In genomic region chr6:145815875-145816274, GRCh38 we compare ENCODE assay signal across 8 cellular contexts. TPM values are rescaled to one million over a fixed set of nuclear protein-coding genes. Genes with fewer than 3 reads are reported as not detected.
A peak's percentile ranks its signal among the peaks of the same experiment; 100 is the strongest.
DNase-seq lines count a peak whose midpoint lies in the region; ATAC-seq and TF ChIP-seq lines count a peak whose summit lies in the region.

No MANE protein-coding gene starts in this region.

- peak overlapping the region; percentile 98 to 99 (median 98) for H3K27ac Mint-ChIP-seq in nephron

- TF ChIP-seq CTCF in GM06990 (IDR thresholded peaks at IDR 0.05; ENCODE audit: insufficient read depth, low read length, poor library complexity, severe bottlenecking) (no peak), dorsolateral prefrontal cortex (IDR thresholded peaks at IDR 0.05 in 54 of 56, conservative IDR thresholded peaks at IDR 0.05 in 2 of 56; ENCODE audit: low read depth in 1 of 56, partially characterized antibody in 56 of 56) (no peak), nephron (IDR thresholded peaks at IDR 0.05; ENCODE audit: unreplicated experiment in 3 of 3) (no peak), omental fat pad (IDR thresholded peaks at IDR 0.05) (no peak)

- no peaks in the 10 kb centered on the region for H3K27me3 ChIP-seq in GM06990 (replicated peaks; ENCODE audit: control insufficient read depth, insufficient read depth, low read length)
- H3K27me3 ChIP-seq in dorsolateral prefrontal cortex, result no peaks in the 10 kb centered on the region

- H3K27me3 Mint-ChIP-seq in nephron (ENCODE audit: low read depth), result peaks cover 4% of the 10 kb centered on the region

- intact Hi-C loops in dorsolateral prefrontal cortex (cut with DNase I), result loop anchor here (2.0 to 10.0 kb wide), 2 partner anchors 147 to 149 kb away; partner anchors contain the start of gene SHPRH (in 1 of the 2)

- H3K4me3 ChIP-seq in GM06990 (replicated peaks; ENCODE audit: low read depth, low read length), result peak overlapping the region; percentile 74
- peak overlapping the region; percentile 54 to 97 (median 84) for H3K4me3 ChIP-seq in dorsolateral prefrontal cortex

- no peak for ATAC-seq in omental fat pad (ENCODE audit: low FRiP score)

- peaks cover 4% of the 10 kb centered on the region for H3K36me3 Mint-ChIP-seq in nephron (ENCODE audit: low read depth)

- DNase-seq in GM06990 (ENCODE audit: extremely low read depth, insufficient read length) (peak; percentile 13), M059J (ENCODE audit: low read depth) (peak; percentile 25), dorsolateral prefrontal cortex (no peak), NCI-H2171 treated with DMSO at 0.1 percent for 48 hours (lab: John Stamatoyannopoulos, UW) (no peak), omental fat pad (ENCODE audit: low spot score) (no peak), NCI-H2107 (lab: John Stamatoyannopoulos, UW) (no peak), putamen (ENCODE audit: low spot score) (no peak)

- H3K4me3 Mint-ChIP-seq in nephron, result peak overlapping the region; percentile 92 to 97 (median 97)

- H3K27ac ChIP-seq in dorsolateral prefrontal cortex, result peak overlapping the region in 41 of 59 donors; percentile 11 to 97 (median 91)

- H3K4me1 Mint-ChIP-seq in nephron, result peaks cover 35% of the 10 kb centered on the region

- H3K9me3 Mint-ChIP-seq in nephron, result no peaks in the 10 kb centered on the region

- H3K36me3 ChIP-seq in GM06990 (ENCODE audit: control insufficient read depth, insufficient read depth, low read length), result no peaks in the 10 kb centered on the region

RNA-seq across cellular contexts. Expression of gene FBXO30, which starts 1.3 kb away (rescaled TPM):
- total RNA-seq in M059J (2014; rRNA removed; shearing (Covaris generic)), result 8.4 and 11.3 TPM in 2 replicates
- 10 to 100 TPM in 118 of 120 experiments, 1 to 10 TPM in 2; 9.7 to 17.6 (median 13.0) TPM for total RNA-seq in dorsolateral prefrontal cortex
- total RNA-seq in omental fat pad, result 10 to 100 TPM in 2 of 4 donors, 1 to 10 TPM in 2; 7.2 to 12.6 (median 10.4) TPM

Comparison
In these comparisons a context has a peak if more than half of its experiments do, and no peak if none do; other contexts are left out.
1. DNase-seq: peak in GM06990 (single experiment) and M059J (single experiment); none in dorsolateral prefrontal cortex (0 of 10), NCI-H2171 treated with DMSO at 0.1 percent for 48 hours (single experiment), omental fat pad (single experiment), NCI-H2107 (single experiment) and putamen (single experiment).